ENCODE assay signal across 17 cellular contexts in genomic region chr3:31289592-31289991, GRCh38.
DNase-seq lines count a peak whose midpoint lies in the region; ATAC-seq, FAIRE-seq and TF ChIP-seq lines count a peak whose summit lies in the region.
"Had no signal": no experiment of that assay in that cellular context is flagged by ENCODE, and none has a peak within 500 bp of the region (broad histone marks: within the 10 kb centered on the region; RNA-seq: fewer than 3 reads in every experiment).

No MANE protein-coding gene starts in this region.

- POLR2A ChIA-PET in naive thymus-derived CD4-positive, alpha-beta T cell (lab: Charles Lee), result no interaction called here

- intact Hi-C loops in naive thymus-derived CD4-positive, alpha-beta T cell (cut with micrococcal nuclease), result loop anchor here in 1 of 2 donors (2.0 to 5.0 kb wide), 2 partner anchors 62 to 75 kb away; no protein-coding TSS in a partner anchor
- intact Hi-C loops in sigmoid colon (cut with DNase I), result no loop called here

- H3K9ac ChIP-seq in BLaER1, result peak overlapping the region; percentile 30; the same call in 1 of the 2 replicates

- TF ChIP-seq CTCF in mesothelial cell of epicardium (IDR thresholded peaks at IDR 0.05; ENCODE audit: unreplicated experiment), result no peak
- no peak for TF ChIP-seq CTCF in sigmoid colon (IDR thresholded peaks at IDR 0.05)

- CTCF ChIA-PET in naive thymus-derived CD4-positive, alpha-beta T cell (lab: Charles Lee), result no interaction called here

- TF ChIP-seq POLR2A in sigmoid colon (IDR thresholded peaks at IDR 0.05), result no peak

- peak overlapping the region; percentile 48 for H3K27ac ChIP-seq in BLaER1
- H3K27ac ChIP-seq in naive thymus-derived CD4-positive, alpha-beta T cell (ENCODE audit: low read depth, low read length), result no peak overlapping the region
- no peak overlapping the region for H3K27ac ChIP-seq in sigmoid colon
- H3K27ac ChIP-seq: gastroesophageal sphincter, lower lobe of right lung had no signal

- peak overlapping the region; percentile 98 for H3K27ac Mint-ChIP-seq in mesothelial cell of epicardium
- H3K27ac Mint-ChIP-seq in naive thymus-derived CD4-positive, alpha-beta T cell, result peak overlapping the region in 3 of 9 donors; percentile 39 to 41 (median 40)

- no peak overlapping the region for H3K4me3 Mint-ChIP-seq in mesothelial cell of epicardium
- H3K4me3 Mint-ChIP-seq in naive thymus-derived CD4-positive, alpha-beta T cell, result peak overlapping the region in 1 of 10 donors; percentile 51
- H3K4me3 Mint-ChIP-seq: naive thymus-derived CD8-positive, alpha-beta T cell had no signal

- no peaks in the 10 kb centered on the region for H4K20me1 ChIP-seq in BLaER1

- ATAC-seq in naive thymus-derived CD4-positive, alpha-beta T cell, result no peak
- ATAC-seq in HG03439 (IDR thresholded peaks at IDR 0.05; ENCODE audit: unreplicated experiment), result no peak
- ATAC-seq: gastroesophageal sphincter; lower lobe of right lung; naive thymus-derived CD8-positive, alpha-beta T cell had no signal

- no peaks in the 10 kb centered on the region for H3K27me3 Mint-ChIP-seq in mesothelial cell of epicardium (ENCODE audit: low read depth)
- H3K27me3 Mint-ChIP-seq in naive thymus-derived CD4-positive, alpha-beta T cell, result no peaks in the 10 kb centered on the region
- H3K27me3 Mint-ChIP-seq: naive thymus-derived CD8-positive, alpha-beta T cell had no signal

- no peaks in the 10 kb centered on the region for H3K36me3 Mint-ChIP-seq in mesothelial cell of epicardium
- H3K36me3 Mint-ChIP-seq in naive thymus-derived CD4-positive, alpha-beta T cell, result peaks cover 0 to 20% (median 0%) of the 10 kb centered on the region in 5 donors
- H3K36me3 Mint-ChIP-seq: naive thymus-derived CD8-positive, alpha-beta T cell had no signal

- WGBS in sigmoid colon, 2 donors, result 52 to 86% methylated on average over 4 of the region's 4 CpGs

- DNase-seq in GM19239 (ENCODE audit: insufficient read length, low spot score) (no peak), UCSD-AML1 (lab: John Stamatoyannopoulos, UW; ENCODE audit: unreplicated experiment) (peak; percentile 13), mesothelial cell of epicardium (ENCODE audit: low spot score in 2 of 2, unreplicated experiment in 2 of 2) (no peak), HuH-7.5 (ENCODE audit: low spot score) (no peak), sigmoid colon (no peak)
- DNase-seq in naive thymus-derived CD4-positive, alpha-beta T cell, result no peak
- DNase-seq: aorta; DMS 273 treated with DMSO at 0.1 percent for 48 hours; GOT3; Karpas-422; lower lobe of right lung; naive thymus-derived CD8-positive, alpha-beta T cell; NCI-H1436 treated with DMSO at 0.1 percent for 48 hours had no signal

- H3K4me1 ChIP-seq in BLaER1 (peaks cover 38% of the 10 kb centered on the region), sigmoid colon (peaks cover 0 to 17% (median 9%) of the 10 kb centered on the region in 4 donors)
- no peaks in the 10 kb centered on the region for H3K4me1 ChIP-seq in naive thymus-derived CD4-positive, alpha-beta T cell (ENCODE audit: control insufficient read depth in 2 of 2, insufficient read depth in 2 of 2, low read length in 2 of 2)

- H3K27me3 ChIP-seq in BLaER1 (no peaks in the 10 kb centered on the region), sigmoid colon (no peaks in the 10 kb centered on the region)
- no peaks in the 10 kb centered on the region for H3K27me3 ChIP-seq in naive thymus-derived CD4-positive, alpha-beta T cell (ENCODE audit: control insufficient read depth in 2 of 2, insufficient read depth in 2 of 2, low read length in 2 of 2)
- H3K27me3 ChIP-seq: gastroesophageal sphincter had no signal

- peaks cover 65% of the 10 kb centered on the region for H3K4me1 Mint-ChIP-seq in mesothelial cell of epicardium
- H3K4me1 Mint-ChIP-seq in naive thymus-derived CD4-positive, alpha-beta T cell, result peaks cover 6 to 39% (median 23%) of the 10 kb centered on the region in 7 donors

- H3K36me3 ChIP-seq in BLaER1 (no peaks in the 10 kb centered on the region), sigmoid colon (no peaks in the 10 kb centered on the region)
- no peaks in the 10 kb centered on the region for H3K36me3 ChIP-seq in naive thymus-derived CD4-positive, alpha-beta T cell (ENCODE audit: control insufficient read depth in 2 of 3, insufficient read depth in 3 of 3, low read length in 3 of 3)
- H3K36me3 ChIP-seq: gastroesophageal sphincter, lower lobe of right lung had no signal

- H3K9me3 Mint-ChIP-seq in mesothelial cell of epicardium, result no peaks in the 10 kb centered on the region
- H3K9me3 Mint-ChIP-seq in naive thymus-derived CD4-positive, alpha-beta T cell, result no peaks in the 10 kb centered on the region
- H3K9me3 Mint-ChIP-seq: naive thymus-derived CD8-positive, alpha-beta T cell had no signal

- H3K4me2 ChIP-seq in BLaER1, result peak overlapping the region; percentile 67

- H3K4me3 ChIP-seq in BLaER1 (no peak overlapping the region), sigmoid colon (no peak overlapping the region)
- no peak overlapping the region for H3K4me3 ChIP-seq in naive thymus-derived CD4-positive, alpha-beta T cell (ENCODE audit: low read length)
- H3K4me3 ChIP-seq: gastroesophageal sphincter, lower lobe of right lung had no signal

- no peaks in the 10 kb centered on the region for H3K9me3 ChIP-seq in BLaER1
- no peaks in the 10 kb centered on the region for H3K9me3 ChIP-seq in naive thymus-derived CD4-positive, alpha-beta T cell (ENCODE audit: control insufficient read depth in 2 of 3, low read length in 3 of 3)
- H3K9me3 ChIP-seq in sigmoid colon, result no peaks in the 10 kb centered on the region
- H3K9me3 ChIP-seq: gastroesophageal sphincter, lower lobe of right lung had no signal

- TF ChIP-seq EP300 in sigmoid colon (IDR thresholded peaks at IDR 0.05), result no peak

- FAIRE-seq in GM19239 (lab: Jason Lieb, UNC), result peak; percentile 8
- FAIRE-seq: TTC549 had no signal
